ENCODE assay signal across 1 cellular context in genomic region chr6:134235937-134236751, GRCh38.
TF ChIP-seq lines count a peak whose summit lies in the region.

No MANE protein-coding gene starts in this region.

TF ChIP-seq in GM12878, 131 proteins besides CTCF, POLR2A, EP300 and RAD21 (continued from another document and continues in another):
- TF ChIP-seq BCL3 (IDR thresholded peaks at IDR 0.05; ENCODE audit: borderline replicate concordance, insufficient read depth, low read depth, low read length, poor library complexity, severe bottlenecking), result peak; percentile 56
- TF ChIP-seq POLR2AphosphoS5 (IDR thresholded peaks at IDR 0.05; ENCODE audit: low read length), result no peak
- TF ChIP-seq REST (IDR thresholded peaks at IDR 0.05; ENCODE audit: low read depth, low read length), result no peak
- no peak for TF ChIP-seq SIN3A (IDR thresholded peaks at IDR 0.05; ENCODE audit: low read depth, low read length)
- TF ChIP-seq IKZF1 (conservative IDR thresholded peaks at IDR 0.05), result peak; percentile 80
- no peak for TF ChIP-seq IRF4 (IDR thresholded peaks at IDR 0.05; ENCODE audit: low read depth, low read length)
- no peak for TF ChIP-seq SMAD5 (IDR thresholded peaks at IDR 0.05; ENCODE audit: low read depth)
- no peak for TF ChIP-seq PAX5 (IDR thresholded peaks at IDR 0.05; ENCODE audit: borderline replicate concordance, low read depth, low read length)
- TF ChIP-seq MYB (IDR thresholded peaks at IDR 0.05; ENCODE audit: borderline replicate concordance, low read depth, low read length), result 0 out of 2 replicates have a peak, but pooled peaks have one; percentile 15
- no peak for TF ChIP-seq E4F1 (IDR thresholded peaks at IDR 0.05; ENCODE audit: borderline replicate concordance, partially characterized antibody)
- no peak for TF ChIP-seq ZBTB40 (IDR thresholded peaks at IDR 0.05; ENCODE audit: borderline replicate concordance)
- TF ChIP-seq NR2F1 (conservative IDR thresholded peaks at IDR 0.05), result peak; percentile 60
- TF ChIP-seq IRF5 (IDR thresholded peaks at IDR 0.05; ENCODE audit: borderline replicate concordance), result no peak
- no peak for TF ChIP-seq FOXK2 (IDR thresholded peaks at IDR 0.05)
- no peak for TF ChIP-seq CEBPZ (IDR thresholded peaks at IDR 0.05; ENCODE audit: low read depth, low read length)
- TF ChIP-seq HDAC2 (IDR thresholded peaks at IDR 0.05), result no peak
- peak; percentile 91 for TF ChIP-seq MTA2 (IDR thresholded peaks at IDR 0.05; ENCODE audit: low read depth)
- TF ChIP-seq PBX3 (IDR thresholded peaks at IDR 0.05; ENCODE audit: insufficient replicate concordance, low read depth, low read length), result no peak
- TF ChIP-seq TBL1XR1 (IDR thresholded peaks at IDR 0.05; ENCODE audit: low read depth, low read length), result peak; percentile 50; the same call in 1 of the 2 replicates
- TF ChIP-seq TARDBP (IDR thresholded peaks at IDR 0.05; ENCODE audit: borderline replicate concordance), result no peak
- TF ChIP-seq MLLT1 (IDR thresholded peaks at IDR 0.05), result 0 out of 2 replicates have a peak, but pooled peaks have one; percentile 32
- TF ChIP-seq CUX1 (IDR thresholded peaks at IDR 0.05; ENCODE audit: insufficient replicate concordance, low read depth, low read length), result peak; percentile 43
- peak; percentile 64; the same call in 1 of the 2 replicates for TF ChIP-seq SREBF1 (IDR thresholded peaks at IDR 0.05; ENCODE audit: low read length)
- peak; percentile 54; the same call in 1 of the 2 replicates for TF ChIP-seq TCF7 (IDR thresholded peaks at IDR 0.05; ENCODE audit: borderline replicate concordance)
- TF ChIP-seq CHD4 (IDR thresholded peaks at IDR 0.05), result peak; percentile 61; the same call in 1 of the 2 replicates
- no peak for TF ChIP-seq NR2C1 (IDR thresholded peaks at IDR 0.05)
- TF ChIP-seq YBX1 (IDR thresholded peaks at IDR 0.05), result no peak
- peak; percentile 81; the same call in 1 of the 2 replicates for TF ChIP-seq MTA3 (IDR thresholded peaks at IDR 0.05; ENCODE audit: borderline replicate concordance, low read length)
